In the genomic region with DNA sequence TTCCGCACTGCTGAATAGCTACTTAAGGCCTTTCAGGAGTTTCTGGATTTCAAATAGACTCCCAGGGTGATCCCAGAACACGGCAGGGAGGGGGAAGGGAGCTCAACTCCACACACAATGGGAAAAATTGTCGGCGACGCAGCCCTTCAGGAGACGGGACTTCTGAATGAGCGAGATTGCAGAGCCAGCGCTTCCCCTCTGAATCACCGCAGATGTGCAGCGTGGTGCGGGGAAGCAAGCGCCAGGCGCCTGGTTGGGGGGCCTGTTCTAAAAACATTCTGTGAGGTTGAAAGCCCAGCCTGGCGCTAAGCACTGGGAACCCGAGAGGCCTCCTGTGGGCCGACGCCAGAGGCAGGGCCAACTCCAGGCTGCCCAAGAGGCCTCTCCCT, we compare ENCODE assay signal across 1 cellular context.
TF ChIP-seq lines count a peak whose summit lies in the region.

No MANE protein-coding gene starts in this region.

TF ChIP-seq in IMR-90, 13 proteins besides CTCF, POLR2A, EP300 and RAD21 (continued from another document):
- TF ChIP-seq, protein P1, sequence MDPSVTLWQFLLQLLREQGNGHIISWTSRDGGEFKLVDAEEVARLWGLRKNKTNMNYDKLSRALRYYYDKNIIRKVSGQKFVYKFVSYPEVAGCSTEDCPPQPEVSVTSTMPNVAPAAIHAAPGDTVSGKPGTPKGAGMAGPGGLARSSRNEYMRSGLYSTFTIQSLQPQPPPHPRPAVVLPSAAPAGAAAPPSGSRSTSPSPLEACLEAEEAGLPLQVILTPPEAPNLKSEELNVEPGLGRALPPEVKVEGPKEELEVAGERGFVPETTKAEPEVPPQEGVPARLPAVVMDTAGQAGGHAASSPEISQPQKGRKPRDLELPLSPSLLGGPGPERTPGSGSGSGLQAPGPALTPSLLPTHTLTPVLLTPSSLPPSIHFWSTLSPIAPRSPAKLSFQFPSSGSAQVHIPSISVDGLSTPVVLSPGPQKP (IDR thresholded peaks at IDR 0.05; ENCODE audit: borderline replicate concordance, low read depth, low read length) = no peak
- TF ChIP-seq MXI1 (IDR thresholded peaks at IDR 0.05; ENCODE audit: borderline replicate concordance, low read depth, low read length) (no peak), CHD1 (IDR thresholded peaks at IDR 0.05; ENCODE audit: low read depth, low read length) (no peak), RFX5 (IDR thresholded peaks at IDR 0.05; ENCODE audit: low read depth, low read length) (no peak), CEBPB (IDR thresholded peaks at IDR 0.05; ENCODE audit: low read depth, low read length) (no peak)
